1 cellular context compared by ENCODE assay signal in the genomic region with DNA sequence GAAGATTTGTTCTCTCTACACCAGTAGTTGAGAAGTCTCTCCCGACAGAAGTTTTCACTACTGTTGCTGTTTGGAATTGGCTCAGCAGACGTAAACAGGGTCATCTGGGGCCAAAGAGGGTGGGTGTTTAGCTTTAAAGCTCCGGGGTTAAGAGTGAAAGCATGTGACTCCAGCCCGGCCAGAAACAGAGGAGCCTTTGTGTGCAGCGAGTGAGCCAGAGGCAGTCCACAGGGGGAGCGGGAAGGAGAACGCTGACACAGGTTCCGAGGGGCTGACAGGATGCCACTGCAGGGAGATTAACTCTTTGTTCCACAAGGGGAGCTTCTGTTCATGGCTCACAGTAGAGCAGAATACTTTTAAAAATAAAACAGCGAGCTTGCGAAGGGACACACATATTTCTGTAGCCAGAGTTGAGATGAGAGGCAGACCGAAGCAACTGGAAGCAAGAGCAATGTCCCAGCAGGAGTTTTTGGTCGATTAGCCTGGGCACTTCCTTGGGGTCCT.
A peak's percentile ranks its signal among the peaks of the same experiment; 100 is the strongest.
TF ChIP-seq lines count a peak whose summit lies in the region.

No MANE protein-coding gene starts in this region.

TF ChIP-seq in HepG2, 621 proteins besides CTCF, POLR2A, EP300 and RAD21 (continued from another document and continues in another):
- peak; percentile 68 for TF ChIP-seq ARNT2 (CRISPR knock-in tag; IDR thresholded peaks at IDR 0.05; ENCODE audit: low read depth)
- no peak for TF ChIP-seq LCORL (IDR thresholded peaks at IDR 0.05)
- peak; percentile 68; the same call in 1 of the 2 replicates for TF ChIP-seq LCORL (CRISPR knock-in tag; IDR thresholded peaks at IDR 0.05)
- no peak for TF ChIP-seq HIVEP1 (CRISPR knock-in tag; IDR thresholded peaks at IDR 0.05)
- no peak for TF ChIP-seq TIGD3 (CRISPR knock-in tag; IDR thresholded peaks at IDR 0.05; ENCODE audit: borderline replicate concordance)
- 0 out of 2 replicates have a peak, but pooled peaks have one; percentile 29 for TF ChIP-seq ZNF121 (CRISPR knock-in tag; IDR thresholded peaks at IDR 0.05)
- TF ChIP-seq RORA (CRISPR knock-in tag; IDR thresholded peaks at IDR 0.05) = no peak
- TF ChIP-seq ZNF816 (CRISPR knock-in tag; IDR thresholded peaks at IDR 0.05; ENCODE audit: borderline replicate concordance) = no peak
- TF ChIP-seq, protein P1, sequence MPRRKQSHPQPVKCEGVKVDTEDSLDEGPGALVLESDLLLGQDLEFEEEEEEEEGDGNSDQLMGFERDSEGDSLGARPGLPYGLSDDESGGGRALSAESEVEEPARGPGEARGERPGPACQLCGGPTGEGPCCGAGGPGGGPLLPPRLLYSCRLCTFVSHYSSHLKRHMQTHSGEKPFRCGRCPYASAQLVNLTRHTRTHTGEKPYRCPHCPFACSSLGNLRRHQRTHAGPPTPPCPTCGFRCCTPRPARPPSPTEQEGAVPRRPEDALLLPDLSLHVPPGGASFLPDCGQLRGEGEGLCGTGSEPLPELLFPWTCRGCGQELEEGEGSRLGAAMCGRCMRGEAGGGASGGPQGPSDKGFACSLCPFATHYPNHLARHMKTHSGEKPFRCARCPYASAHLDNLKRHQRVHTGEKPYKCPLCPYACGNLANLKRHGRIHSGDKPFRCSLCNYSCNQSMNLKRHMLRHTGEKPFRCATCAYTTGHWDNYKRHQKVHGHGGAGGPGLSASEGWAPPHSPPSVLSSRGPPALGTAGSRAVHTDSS (CRISPR knock-in tag; conservative IDR thresholded peaks at IDR 0.05) = no peak
- TF ChIP-seq, protein P2, sequence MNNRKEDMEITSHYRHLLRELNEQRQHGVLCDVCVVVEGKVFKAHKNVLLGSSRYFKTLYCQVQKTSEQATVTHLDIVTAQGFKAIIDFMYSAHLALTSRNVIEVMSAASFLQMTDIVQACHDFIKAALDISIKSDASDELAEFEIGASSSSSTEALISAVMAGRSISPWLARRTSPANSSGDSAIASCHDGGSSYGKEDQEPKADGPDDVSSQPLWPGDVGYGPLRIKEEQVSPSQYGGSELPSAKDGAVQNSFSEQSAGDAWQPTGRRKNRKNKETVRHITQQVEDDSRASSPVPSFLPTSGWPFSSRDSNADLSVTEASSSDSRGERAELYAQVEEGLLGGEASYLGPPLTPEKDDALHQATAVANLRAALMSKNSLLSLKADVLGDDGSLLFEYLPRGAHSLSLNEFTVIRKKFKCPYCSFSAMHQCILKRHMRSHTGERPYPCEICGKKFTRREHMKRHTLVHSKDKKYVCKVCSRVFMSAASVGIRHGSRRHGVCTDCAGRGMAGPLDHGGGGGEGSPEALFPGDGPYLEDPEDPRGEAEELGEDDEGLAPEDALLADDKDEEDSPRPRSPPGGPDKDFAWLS (CRISPR knock-in tag; IDR thresholded peaks at IDR 0.05; ENCODE audit: borderline replicate concordance) = no peak
- TF ChIP-seq NFKBIZ (CRISPR knock-in tag; IDR thresholded peaks at IDR 0.05) = peak; percentile 68; the same call in 1 of the 2 replicates
- 0 out of 2 replicates have a peak, but pooled peaks have one; percentile 45 for TF ChIP-seq ZSCAN29 (CRISPR knock-in tag; conservative IDR thresholded peaks at IDR 0.05)
- TF ChIP-seq ZNF512B (CRISPR knock-in tag; IDR thresholded peaks at IDR 0.05; ENCODE audit: borderline replicate concordance) = no peak
- no peak for TF ChIP-seq IKZF1 (IDR thresholded peaks at IDR 0.05)
- TF ChIP-seq ZFP91 (CRISPR knock-in tag; IDR thresholded peaks at IDR 0.05; ENCODE audit: borderline replicate concordance) = peak; percentile 89
- TF ChIP-seq MIER2 (CRISPR knock-in tag; IDR thresholded peaks at IDR 0.05) = peak; percentile 61; the same call in 1 of the 2 replicates
- no peak for TF ChIP-seq HOXA5 (CRISPR knock-in tag; IDR thresholded peaks at IDR 0.05)
- TF ChIP-seq ZBTB26 (CRISPR knock-in tag; IDR thresholded peaks at IDR 0.05; ENCODE audit: borderline replicate concordance) = peak; percentile 80; the same call in 1 of the 2 replicates
- TF ChIP-seq, protein P3, sequence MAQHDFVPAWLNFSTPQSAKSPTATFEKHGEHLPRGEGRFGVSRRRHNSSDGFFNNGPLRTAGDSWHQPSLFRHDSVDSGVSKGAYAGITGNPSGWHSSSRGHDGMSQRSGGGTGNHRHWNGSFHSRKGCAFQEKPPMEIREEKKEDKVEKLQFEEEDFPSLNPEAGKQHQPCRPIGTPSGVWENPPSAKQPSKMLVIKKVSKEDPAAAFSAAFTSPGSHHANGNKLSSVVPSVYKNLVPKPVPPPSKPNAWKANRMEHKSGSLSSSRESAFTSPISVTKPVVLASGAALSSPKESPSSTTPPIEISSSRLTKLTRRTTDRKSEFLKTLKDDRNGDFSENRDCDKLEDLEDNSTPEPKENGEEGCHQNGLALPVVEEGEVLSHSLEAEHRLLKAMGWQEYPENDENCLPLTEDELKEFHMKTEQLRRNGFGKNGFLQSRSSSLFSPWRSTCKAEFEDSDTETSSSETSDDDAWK (CRISPR knock-in tag; IDR thresholded peaks at IDR 0.05) = no peak
- no peak for TF ChIP-seq ZNF619 (CRISPR knock-in tag; IDR thresholded peaks at IDR 0.05)
- TF ChIP-seq GABPB1 (CRISPR knock-in tag; IDR thresholded peaks at IDR 0.05) = no peak; the same call in 1 of the 2 replicates
- no peak for TF ChIP-seq ZNF562 (CRISPR knock-in tag; IDR thresholded peaks at IDR 0.05; ENCODE audit: borderline replicate concordance)
- no peak for TF ChIP-seq FLYWCH1 (CRISPR knock-in tag; IDR thresholded peaks at IDR 0.05)
- no peak for TF ChIP-seq NFE2L2 (IDR thresholded peaks at IDR 0.05; ENCODE audit: low read length)
- TF ChIP-seq, protein P4, sequence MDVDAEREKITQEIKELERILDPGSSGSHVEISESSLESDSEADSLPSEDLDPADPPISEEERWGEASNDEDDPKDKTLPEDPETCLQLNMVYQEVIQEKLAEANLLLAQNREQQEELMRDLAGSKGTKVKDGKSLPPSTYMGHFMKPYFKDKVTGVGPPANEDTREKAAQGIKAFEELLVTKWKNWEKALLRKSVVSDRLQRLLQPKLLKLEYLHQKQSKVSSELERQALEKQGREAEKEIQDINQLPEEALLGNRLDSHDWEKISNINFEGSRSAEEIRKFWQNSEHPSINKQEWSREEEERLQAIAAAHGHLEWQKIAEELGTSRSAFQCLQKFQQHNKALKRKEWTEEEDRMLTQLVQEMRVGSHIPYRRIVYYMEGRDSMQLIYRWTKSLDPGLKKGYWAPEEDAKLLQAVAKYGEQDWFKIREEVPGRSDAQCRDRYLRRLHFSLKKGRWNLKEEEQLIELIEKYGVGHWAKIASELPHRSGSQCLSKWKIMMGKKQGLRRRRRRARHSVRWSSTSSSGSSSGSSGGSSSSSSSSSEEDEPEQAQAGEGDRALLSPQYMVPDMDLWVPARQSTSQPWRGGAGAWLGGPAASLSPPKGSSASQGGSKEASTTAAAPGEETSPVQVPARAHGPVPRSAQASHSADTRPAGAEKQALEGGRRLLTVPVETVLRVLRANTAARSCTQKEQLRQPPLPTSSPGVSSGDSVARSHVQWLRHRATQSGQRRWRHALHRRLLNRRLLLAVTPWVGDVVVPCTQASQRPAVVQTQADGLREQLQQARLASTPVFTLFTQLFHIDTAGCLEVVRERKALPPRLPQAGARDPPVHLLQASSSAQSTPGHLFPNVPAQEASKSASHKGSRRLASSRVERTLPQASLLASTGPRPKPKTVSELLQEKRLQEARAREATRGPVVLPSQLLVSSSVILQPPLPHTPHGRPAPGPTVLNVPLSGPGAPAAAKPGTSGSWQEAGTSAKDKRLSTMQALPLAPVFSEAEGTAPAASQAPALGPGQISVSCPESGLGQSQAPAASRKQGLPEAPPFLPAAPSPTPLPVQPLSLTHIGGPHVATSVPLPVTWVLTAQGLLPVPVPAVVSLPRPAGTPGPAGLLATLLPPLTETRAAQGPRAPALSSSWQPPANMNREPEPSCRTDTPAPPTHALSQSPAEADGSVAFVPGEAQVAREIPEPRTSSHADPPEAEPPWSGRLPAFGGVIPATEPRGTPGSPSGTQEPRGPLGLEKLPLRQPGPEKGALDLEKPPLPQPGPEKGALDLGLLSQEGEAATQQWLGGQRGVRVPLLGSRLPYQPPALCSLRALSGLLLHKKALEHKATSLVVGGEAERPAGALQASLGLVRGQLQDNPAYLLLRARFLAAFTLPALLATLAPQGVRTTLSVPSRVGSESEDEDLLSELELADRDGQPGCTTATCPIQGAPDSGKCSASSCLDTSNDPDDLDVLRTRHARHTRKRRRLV (CRISPR knock-in tag; IDR thresholded peaks at IDR 0.05) = no peak
- TF ChIP-seq DNMT3B (CRISPR knock-in tag; conservative IDR thresholded peaks at IDR 0.05) = no peak
- peak; percentile 15 for TF ChIP-seq POGZ (CRISPR knock-in tag; IDR thresholded peaks at IDR 0.05)
- TF ChIP-seq TEAD3 (CRISPR knock-in tag; optimal IDR thresholded peaks at IDR 0.05; ENCODE audit: borderline replicate concordance) = peak; percentile 73
- peak; percentile 53; the same call in 1 of the 2 replicates for TF ChIP-seq ESRRA (CRISPR knock-in tag; IDR thresholded peaks at IDR 0.05; ENCODE audit: low read depth)
- TF ChIP-seq CCDC6 (CRISPR knock-in tag; IDR thresholded peaks at IDR 0.05) = no peak
- no peak for TF ChIP-seq RFX1 (IDR thresholded peaks at IDR 0.05)
- TF ChIP-seq, protein P5, sequence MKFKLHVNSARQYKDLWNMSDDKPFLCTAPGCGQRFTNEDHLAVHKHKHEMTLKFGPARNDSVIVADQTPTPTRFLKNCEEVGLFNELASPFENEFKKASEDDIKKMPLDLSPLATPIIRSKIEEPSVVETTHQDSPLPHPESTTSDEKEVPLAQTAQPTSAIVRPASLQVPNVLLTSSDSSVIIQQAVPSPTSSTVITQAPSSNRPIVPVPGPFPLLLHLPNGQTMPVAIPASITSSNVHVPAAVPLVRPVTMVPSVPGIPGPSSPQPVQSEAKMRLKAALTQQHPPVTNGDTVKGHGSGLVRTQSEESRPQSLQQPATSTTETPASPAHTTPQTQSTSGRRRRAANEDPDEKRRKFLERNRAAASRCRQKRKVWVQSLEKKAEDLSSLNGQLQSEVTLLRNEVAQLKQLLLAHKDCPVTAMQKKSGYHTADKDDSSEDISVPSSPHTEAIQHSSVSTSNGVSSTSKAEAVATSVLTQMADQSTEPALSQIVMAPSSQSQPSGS (CRISPR knock-in tag; IDR thresholded peaks at IDR 0.05) = peak; percentile 65; the same call in 1 of the 2 replicates
- TF ChIP-seq ZNF720 (CRISPR knock-in tag; IDR thresholded peaks at IDR 0.05) = no peak
- TF ChIP-seq CERS6 (CRISPR knock-in tag; IDR thresholded peaks at IDR 0.05) = no peak
- TF ChIP-seq FOSL2 (CRISPR knock-in tag; IDR thresholded peaks at IDR 0.05) = peak; percentile 77
- no peak for TF ChIP-seq ZNF577 (CRISPR knock-in tag; IDR thresholded peaks at IDR 0.05; ENCODE audit: borderline replicate concordance, low read depth)
- peak; percentile 30; the same call in 1 of the 2 replicates for TF ChIP-seq ZSCAN31 (CRISPR knock-in tag; IDR thresholded peaks at IDR 0.05; ENCODE audit: low read depth)
- TF ChIP-seq SAFB2 (CRISPR knock-in tag; IDR thresholded peaks at IDR 0.05; ENCODE audit: borderline replicate concordance, low read depth) = 0 out of 2 replicates have a peak, but pooled peaks have one; percentile 8
- no peak for TF ChIP-seq ZNF567 (CRISPR knock-in tag; IDR thresholded peaks at IDR 0.05; ENCODE audit: borderline replicate concordance)
- no peak for TF ChIP-seq ZBTB38 (CRISPR knock-in tag; IDR thresholded peaks at IDR 0.05)
